In genomic region chr20:58389324-58389967, GRCh38 we compare ENCODE assay signal across 7 cellular contexts. TPM values are rescaled to one million over a fixed set of nuclear protein-coding genes. Genes with fewer than 3 reads are reported as not detected.
DNase-seq lines count a peak whose midpoint lies in the region; ATAC-seq and TF ChIP-seq lines count a peak whose summit lies in the region.

No MANE protein-coding gene starts in this region.

- peaks cover 52% of the 10 kb centered on the region for H3K79me2 ChIP-seq in fibroblast of lung (ENCODE audit: control insufficient read depth, insufficient read depth, low read length)
- peaks cover 48% of the 10 kb centered on the region for H3K79me2 ChIP-seq in neural cell (replicated peaks; ENCODE audit: insufficient read depth, low read length)

- H3K27ac ChIP-seq in fibroblast of lung (ENCODE audit: insufficient read depth, low read length) (peak overlapping the region; percentile 95), neural cell (ENCODE audit: low read length) (peak overlapping the region; percentile 83)

- H3F3A ChIP-seq in neural cell (ENCODE audit: insufficient read depth, low read length, poor library complexity, severe bottlenecking) = peaks cover 3% of the 10 kb centered on the region

- ATAC-seq in GM21381 (IDR thresholded peaks at IDR 0.05; ENCODE audit: unreplicated experiment) = peak; percentile 29

- TF ChIP-seq CTCF in GM06990 (IDR thresholded peaks at IDR 0.05; ENCODE audit: insufficient read depth, low read length, poor library complexity, severe bottlenecking) (no peak), WI38 (IDR thresholded peaks at IDR 0.05; ENCODE audit: low read depth, low read length) (no peak), fibroblast of lung (conservative IDR thresholded peaks at IDR 0.05 in 1 of 2, IDR thresholded peaks at IDR 0.05 in 1 of 2; ENCODE audit: low read depth in 1 of 2, low read length in 2 of 2) (no peak), neural cell (IDR thresholded peaks at IDR 0.05; ENCODE audit: poor library complexity, severe bottlenecking) (no peak)

- DNase-seq in GM06990 (ENCODE audit: extremely low read depth, insufficient read length) = no peak
- peak; percentile 45 for DNase-seq in HK-2 (ENCODE audit: unreplicated experiment)
- peak; percentile 31 to 43 for DNase-seq in fibroblast of lung (ENCODE audit: low read depth in 2 of 2)
- no peak for DNase-seq in H4 (ENCODE audit: low spot score)

- peak; percentile 29 for TF ChIP-seq RAD21 in neural cell (conservative IDR thresholded peaks at IDR 0.05)

- H3K36me3 ChIP-seq in GM06990 (ENCODE audit: control insufficient read depth, insufficient read depth, low read length) (peaks cover 2% of the 10 kb centered on the region), fibroblast of lung (ENCODE audit: control insufficient read depth, insufficient read depth, low read length) (peaks cover 2% of the 10 kb centered on the region), neural cell (ENCODE audit: insufficient read depth, low read length) (no peaks in the 10 kb centered on the region)

- H3K4me2 ChIP-seq in fibroblast of lung (ENCODE audit: extremely low read depth, insufficient read depth, low read length) = peak overlapping the region; percentile 97
- peak overlapping the region; percentile 84 for H3K4me2 ChIP-seq in neural cell (ENCODE audit: low read length)

- no peaks in the 10 kb centered on the region for H3K27me3 ChIP-seq in GM06990 (replicated peaks; ENCODE audit: control insufficient read depth, insufficient read depth, low read length)
- no peaks in the 10 kb centered on the region for H3K27me3 ChIP-seq in fibroblast of lung (ENCODE audit: control insufficient read depth, insufficient read depth, low read length)
- no peaks in the 10 kb centered on the region for H3K27me3 ChIP-seq in neural cell (ENCODE audit: insufficient read depth, low read depth, low read length)

- no peaks in the 10 kb centered on the region for H3K4me1 ChIP-seq in fibroblast of lung (ENCODE audit: control insufficient read depth, extremely low read depth, insufficient read depth, low read length)

- no peaks in the 10 kb centered on the region for H4K20me1 ChIP-seq in fibroblast of lung (ENCODE audit: control insufficient read depth, extremely low read depth, insufficient read depth, low read length)
- no peaks in the 10 kb centered on the region for H4K20me1 ChIP-seq in neural cell (ENCODE audit: insufficient read depth)

- no peaks in the 10 kb centered on the region for H3K9me3 ChIP-seq in fibroblast of lung (ENCODE audit: control insufficient read depth, insufficient read depth, low read depth, low read length)
- H3K9me3 ChIP-seq in neural cell (ENCODE audit: low read length) = no peaks in the 10 kb centered on the region

- H3K4me3 ChIP-seq in GM06990 (replicated peaks; ENCODE audit: low read depth, low read length) = peak overlapping the region; percentile 95
- H3K4me3 ChIP-seq in WI38 (ENCODE audit: low read depth, low read length) = peak overlapping the region; percentile 86
- H3K4me3 ChIP-seq in fibroblast of lung (replicated peaks in 1 of 4; ENCODE audit: control extremely low read depth in 1 of 4, insufficient read depth in 1 of 4, low read depth in 3 of 4, low read length in 4 of 4) = peak overlapping the region; percentile 60 to 94 (median 88)
- peak overlapping the region; percentile 83 for H3K4me3 ChIP-seq in neural cell (ENCODE audit: low read length)

- H3K9me2 ChIP-seq in neural cell (ENCODE audit: insufficient read depth, low read length) = no peaks in the 10 kb centered on the region

- TF ChIP-seq EP300 in neural cell (conservative IDR thresholded peaks at IDR 0.05; ENCODE audit: poor library complexity, severe bottlenecking) = peak; percentile 7

- H2AFZ ChIP-seq in fibroblast of lung (ENCODE audit: low read length) = peak overlapping the region; percentile 58
- peak overlapping the region; percentile 73 for H2AFZ ChIP-seq in neural cell (ENCODE audit: low read depth, low read length)

- H3K9ac ChIP-seq in fibroblast of lung (ENCODE audit: insufficient read depth, low read length) = peak overlapping the region; percentile 97
- peak overlapping the region; percentile 91 for H3K9ac ChIP-seq in neural cell (ENCODE audit: low read length)

TF ChIP-seq in neural cell, 6 proteins besides CTCF, POLR2A, EP300 and RAD21:
- TF ChIP-seq SMC3 (conservative IDR thresholded peaks at IDR 0.05; ENCODE audit: poor library complexity) (peak; percentile 41), MXI1 (conservative IDR thresholded peaks at IDR 0.05; ENCODE audit: poor library complexity, severe bottlenecking) (no peak)

RNA-seq across cellular contexts. Expression of gene VAPB, which starts 0.4 kb away (rescaled TPM):
- 10.8 and 13.0 TPM in 2 replicates for total RNA-seq in fibroblast of lung
- polyA plus RNA-seq in fibroblast of lung (38.7 and 43.7 TPM in 2 replicates), neural cell (29.4 and 32.5 TPM in 2 replicates)
- 35.3 and 39.5 TPM in 2 replicates for polyA plus RNA-seq in fibroblast of lung (2012)
- polyA minus RNA-seq in fibroblast of lung (ENCODE audit: low replicate concordance) (16.5 and 22.9 TPM in 2 replicates), neural cell (49.9 and 65.2 TPM in 2 replicates)
- 9.1 and 12.3 TPM in 2 replicates for total RNA-seq in H4 (2014; rRNA removed; shearing (Covaris generic))

Comparison
In these comparisons a context has a peak if more than half of its experiments do, and no peak if none do; other contexts are left out.
1. DNase-seq: peak in HK-2 (single experiment) and fibroblast of lung (2 of 2); none in GM06990 (single experiment) and H4 (single experiment).
2. Peak in every context shown above with its lines, with median percentiles within 50 percentile points of each other: H3K4me3 ChIP-seq.